In genomic region chr11:123742778-123743177, GRCh38 we compare ENCODE assay signal across 13 cellular contexts. TPM values are rescaled to one million over a fixed set of nuclear protein-coding genes. Genes with fewer than 3 reads are reported as not detected.
DNase-seq lines count a peak whose midpoint lies in the region; ATAC-seq and TF ChIP-seq lines count a peak whose summit lies in the region.
"Had no signal": no experiment of that assay in that cellular context is flagged by ENCODE, and none has a peak within 500 bp of the region (broad histone marks: within the 10 kb centered on the region; RNA-seq: fewer than 3 reads in every experiment).

No MANE protein-coding gene starts in this region.

- H3K4me3 ChIP-seq in DOHH2 (ENCODE audit: low read length) = peak overlapping the region; percentile 89; the same call in 1 of the 2 replicates

- H3K4me1 Mint-ChIP-seq in endothelial cell (ENCODE audit: unreplicated experiment) = peaks cover 24% of the 10 kb centered on the region
- H3K4me1 Mint-ChIP-seq in neural crest cell = peaks cover 31% of the 10 kb centered on the region

- H3K9me2 ChIP-seq in DOHH2 (replicated peaks; ENCODE audit: control insufficient read depth, low read length) = no peaks in the 10 kb centered on the region

- H3K27me3 Mint-ChIP-seq in endothelial cell (ENCODE audit: unreplicated experiment) (peaks cover 2% of the 10 kb centered on the region), neural crest cell (ENCODE audit: low read depth) (peaks cover 4% of the 10 kb centered on the region)

- H3K27ac Mint-ChIP-seq in endothelial cell (ENCODE audit: unreplicated experiment) = peak overlapping the region; percentile 45
- H3K27ac Mint-ChIP-seq in neural crest cell (ENCODE audit: unreplicated experiment) = no peak overlapping the region

- H3K36me3 ChIP-seq in DOHH2 (ENCODE audit: control insufficient read depth, low read length) = peaks cover 30% of the 10 kb centered on the region

- H3K4me1 ChIP-seq in DOHH2 (ENCODE audit: control insufficient read depth, low read length) = peaks cover 26% of the 10 kb centered on the region

- DNase-seq in NCI-H2227 treated with DMSO at 0.1 percent for 48 hours (lab: John Stamatoyannopoulos, UW) (peak; percentile 20), endothelial cell (ENCODE audit: low spot score) (no peak), neural crest cell (ENCODE audit: low read depth, low spot score) (no peak), GM19238 (ENCODE audit: insufficient read length, low spot score) (no peak), COLO668 (lab: John Stamatoyannopoulos, UW; ENCODE audit: unreplicated experiment) (no peak), HuH-7.5 (ENCODE audit: low spot score) (no peak)
- DNase-seq: MV-4-11, NCI-H345, retina had no signal

- peak overlapping the region; percentile 90 for H3K4me2 ChIP-seq in DOHH2 (ENCODE audit: low read length)

- peaks cover 12% of the 10 kb centered on the region for H3K36me3 Mint-ChIP-seq in endothelial cell (ENCODE audit: low read depth, unreplicated experiment)
- H3K36me3 Mint-ChIP-seq in neural crest cell (ENCODE audit: low read depth) = peaks cover 13% of the 10 kb centered on the region

- no peaks in the 10 kb centered on the region for H3F3A ChIP-seq in DOHH2 (ENCODE audit: control insufficient read depth, insufficient read depth)

- H3K4me3 Mint-ChIP-seq in endothelial cell (ENCODE audit: unreplicated experiment) (no peak overlapping the region), neural crest cell (peak overlapping the region; percentile 89)

- no peak overlapping the region for H3K27ac ChIP-seq in DOHH2 (ENCODE audit: low read depth, low read length)

- H4K20me1 ChIP-seq in DOHH2 (ENCODE audit: control insufficient read depth, insufficient read depth, low read depth, low read length) = no peaks in the 10 kb centered on the region

- no peaks in the 10 kb centered on the region for H3K27me3 ChIP-seq in DOHH2 (ENCODE audit: control insufficient read depth, low read length)

- TF ChIP-seq CTCF in DOHH2 (IDR thresholded peaks at IDR 0.05; ENCODE audit: low read depth, low read length, poor library complexity, severe bottlenecking) (no peak), endothelial cell (IDR thresholded peaks at IDR 0.05; ENCODE audit: unreplicated experiment) (no peak), neural crest cell (conservative IDR thresholded peaks at IDR 0.05) (no peak)

- H3K9me3 Mint-ChIP-seq in endothelial cell (ENCODE audit: unreplicated experiment) = no peaks in the 10 kb centered on the region
- H3K9me3 Mint-ChIP-seq in neural crest cell = no peaks in the 10 kb centered on the region
- H3K9me3 Mint-ChIP-seq: activated naive CD4-positive, alpha-beta T cell treated with anti-CD3 and anti-CD28 coated beads, Interleukin-2, amount 50 U/mL, for 72 hours had no signal

- ATAC-seq in HG02610 (IDR thresholded peaks at IDR 0.05; ENCODE audit: unreplicated experiment) = no peak

- H3K79me2 ChIP-seq in DOHH2 (ENCODE audit: control insufficient read depth, low read length) = peaks cover 40% of the 10 kb centered on the region

- no peaks in the 10 kb centered on the region for H3K9me3 ChIP-seq in DOHH2 (ENCODE audit: control insufficient read depth, insufficient read depth, low read length)

RNA-seq across cellular contexts. Expression of gene ZNF202, which starts 1.3 kb away (rescaled TPM):
- total RNA-seq in endothelial cell (ENCODE audit: unreplicated experiment) (13.8 TPM), neural crest cell (22.8 and 25.1 TPM in 2 replicates)

RNA-seq across cellular contexts. Expression of gene OR6X1, which starts 11.5 kb away (rescaled TPM):
- total RNA-seq in endothelial cell (ENCODE audit: unreplicated experiment) (not detected), neural crest cell (not detected in 2 replicates)
- total RNA-seq: activated naive CD4-positive, alpha-beta T cell treated with anti-CD3 and anti-CD28 coated beads, Interleukin-2, amount 50 U/mL, for 72 hours; dermis microvascular lymphatic vessel endothelial cell had no signal
